8 cellular contexts compared by ENCODE assay signal in the genomic region with DNA sequence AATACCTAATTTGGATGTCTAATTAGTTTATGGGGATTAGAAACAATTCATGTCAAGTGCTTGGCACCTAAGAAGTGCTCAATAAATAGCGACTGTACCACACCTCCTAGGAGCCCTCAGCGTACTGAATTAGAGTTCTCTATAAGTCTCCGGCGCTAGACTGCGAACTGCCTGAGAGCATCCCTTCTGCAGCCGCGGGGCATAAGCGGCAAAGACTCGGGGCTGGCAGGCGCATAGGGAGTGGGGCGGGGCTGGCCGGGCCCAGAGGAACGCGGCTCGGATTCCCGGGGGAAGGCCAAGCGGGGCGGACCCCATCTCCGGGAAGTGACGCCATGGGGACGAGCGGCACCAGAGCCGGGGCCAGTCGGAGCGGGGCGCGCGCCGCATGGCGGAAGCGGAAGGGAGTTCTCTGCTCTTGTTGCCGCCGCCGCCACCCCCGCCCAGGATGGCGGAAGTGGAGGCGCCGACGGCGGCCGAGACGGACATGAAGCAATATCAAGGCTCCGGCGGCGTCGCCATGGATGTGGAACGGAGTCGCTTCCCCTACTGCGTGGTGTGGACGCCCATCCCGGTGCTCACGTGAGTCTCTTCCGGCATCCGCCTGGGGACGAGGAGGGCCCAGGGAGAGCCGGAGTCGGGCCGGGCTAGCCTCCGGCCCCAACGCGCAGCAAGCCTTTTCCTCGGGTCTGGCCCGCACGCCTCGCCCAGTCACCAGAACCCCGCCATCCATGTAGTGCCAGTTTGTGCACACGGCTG. TPM values are rescaled to one million over a fixed set of nuclear protein-coding genes. Genes with fewer than 3 reads are reported as not detected.
DNase-seq lines count a peak whose midpoint lies in the region; ATAC-seq and TF ChIP-seq lines count a peak whose summit lies in the region.

A gene with protein sequence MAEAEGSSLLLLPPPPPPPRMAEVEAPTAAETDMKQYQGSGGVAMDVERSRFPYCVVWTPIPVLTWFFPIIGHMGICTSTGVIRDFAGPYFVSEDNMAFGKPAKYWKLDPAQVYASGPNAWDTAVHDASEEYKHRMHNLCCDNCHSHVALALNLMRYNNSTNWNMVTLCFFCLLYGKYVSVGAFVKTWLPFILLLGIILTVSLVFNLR (plus strand): TSS at position 351 of the 756 bp plus-strand sequence. CDS start 35 bp downstream, at position 386.

- POLR2A ChIA-PET in BJ (lab: Charles Lee) = no interaction called here
- POLR2A ChIA-PET in activated CD4-positive, alpha-beta T cell treated with anti-CD3 and anti-CD28 coated beads for 36 hours (lab: Charles Lee) = no interaction called here

- peak; percentile 73 for ATAC-seq in HG03457 (IDR thresholded peaks at IDR 0.05; ENCODE audit: unreplicated experiment)
- ATAC-seq in activated CD4-positive, alpha-beta T cell treated with anti-CD3 and anti-CD28 coated beads for 36 hours = peak; percentile 98

- peak within 1 kb of the TSS; percentile 89 for H3K4me3 ChIP-seq in BJ (ENCODE audit: low read depth, low read length)
- H3K4me3 ChIP-seq in kidney epithelial cell (ENCODE audit: low read depth, low read length) = peak within 1 kb of the TSS; percentile 98

- H3K27me3 ChIP-seq in BJ (ENCODE audit: control insufficient read depth, insufficient read depth, low read length) = no peaks in the 10 kb centered on the region
- H3K27me3 ChIP-seq in kidney epithelial cell (ENCODE audit: control insufficient read depth, insufficient read depth, low read length) = no peaks in the 10 kb centered on the region

- H3K36me3 ChIP-seq in BJ (ENCODE audit: control insufficient read depth, insufficient read depth, low read length) = peaks cover 7% of the 10 kb centered on the region
- H3K36me3 ChIP-seq in kidney epithelial cell (ENCODE audit: control insufficient read depth, insufficient read depth, low read length) = no peaks in the 10 kb centered on the region

- peaks cover 41% of the 10 kb centered on the region for H3K4me1 Mint-ChIP-seq in activated CD4-positive, alpha-beta T cell treated with anti-CD3 and anti-CD28 coated beads for 36 hours
- peaks cover 30% of the 10 kb centered on the region for H3K4me1 Mint-ChIP-seq in chondrocyte (ENCODE audit: low read depth)

- DNase-seq in BJ (ENCODE audit: low read depth) = peak; percentile 75
- DNase-seq in GM19240 (ENCODE audit: insufficient read length, low spot score) = peak; percentile 97
- peak; percentile 93 for DNase-seq in NCI-H524 (lab: John Stamatoyannopoulos, UW)
- peak; percentile 99 for DNase-seq in activated CD4-positive, alpha-beta T cell treated with anti-CD3 and anti-CD28 coated beads for 36 hours
- DNase-seq in chondrocyte (ENCODE audit: low spot score) = peak; percentile 100
- peak; percentile 76 for DNase-seq in kidney epithelial cell (ENCODE audit: low read depth)
- peak; percentile 98 for DNase-seq in stimulated activated CD4-positive, alpha-beta T cell treated with anti-CD3 and anti-CD28 coated beads, Interleukin-15, amount 100 ng/mL, for 24 hours

- H3K9me3 Mint-ChIP-seq in activated CD4-positive, alpha-beta T cell treated with anti-CD3 and anti-CD28 coated beads for 36 hours (ENCODE audit: low read depth) = no peaks in the 10 kb centered on the region
- H3K9me3 Mint-ChIP-seq in chondrocyte (ENCODE audit: low read depth) = no peaks in the 10 kb centered on the region

- TF ChIP-seq CTCF in BJ (IDR thresholded peaks at IDR 0.05; ENCODE audit: insufficient read depth, low read depth, low read length) = no peak
- TF ChIP-seq CTCF in chondrocyte (IDR thresholded peaks at IDR 0.05) = peak; percentile 33
- no peak for TF ChIP-seq CTCF in kidney epithelial cell (IDR thresholded peaks at IDR 0.05; ENCODE audit: insufficient read depth, low read length, poor library complexity, severe bottlenecking)

- CTCF ChIA-PET in BJ (lab: Yijun Ruan, JAX) = interaction anchor here (0.7 to 2.1 kb wide), 6 partner anchors 11 to 44 kb away, joined by 3 to 33 read pairs (median 5); a partner anchor contains a TSS
- CTCF ChIA-PET in activated CD4-positive, alpha-beta T cell treated with anti-CD3 and anti-CD28 coated beads for 36 hours (lab: Charles Lee) = interaction anchor here (1.0 to 2.7 kb wide), 5 partner anchors 11 to 73 kb away, joined by 3 to 23 read pairs (median 8); no protein-coding TSS in a partner anchor

- no peaks in the 10 kb centered on the region for H3K27me3 Mint-ChIP-seq in activated CD4-positive, alpha-beta T cell treated with anti-CD3 and anti-CD28 coated beads for 36 hours
- H3K27me3 Mint-ChIP-seq in chondrocyte (ENCODE audit: low read depth) = peaks cover 4% of the 10 kb centered on the region

- H3K36me3 Mint-ChIP-seq in activated CD4-positive, alpha-beta T cell treated with anti-CD3 and anti-CD28 coated beads for 36 hours (ENCODE audit: low read depth) = peaks cover 27% of the 10 kb centered on the region
- peaks cover 6% of the 10 kb centered on the region for H3K36me3 Mint-ChIP-seq in chondrocyte (ENCODE audit: low read depth)

- H3K27ac Mint-ChIP-seq in activated CD4-positive, alpha-beta T cell treated with anti-CD3 and anti-CD28 coated beads for 36 hours = peak within 1 kb of the TSS; percentile 90
- peak within 1 kb of the TSS; percentile 96 for H3K27ac Mint-ChIP-seq in chondrocyte (ENCODE audit: unreplicated experiment)

- intact Hi-C loops in activated CD4-positive, alpha-beta T cell treated with anti-CD3 and anti-CD28 coated beads for 36 hours (cut with DNase I, micrococcal nuclease) = loop anchor here (1.0 to 10.0 kb wide), 14 partner anchors 19 to 1320 kb away; a partner anchor contains a TSS

- H3K4me3 Mint-ChIP-seq in activated CD4-positive, alpha-beta T cell treated with anti-CD3 and anti-CD28 coated beads for 36 hours = peak within 1 kb of the TSS; percentile 94
- peak within 1 kb of the TSS; percentile 95 for H3K4me3 Mint-ChIP-seq in chondrocyte (ENCODE audit: unreplicated experiment)

RNA-seq across cellular contexts. Expression of the gene that starts here (rescaled TPM):
- polyA plus RNA-seq in BJ (2011; rRNA removed) = 39.4 and 76.2 TPM in 2 replicates
- 46.8 and 68.3 TPM in 2 replicates for polyA minus RNA-seq in BJ (2011; rRNA and poly(A)+ RNA removed)
- 10 to 100 TPM; 27.5 to 31.2 TPM for total RNA-seq in activated CD4-positive, alpha-beta T cell treated with anti-CD3 and anti-CD28 coated beads for 36 hours
- 31.6 to 34.7 TPM (median 34.6 TPM) in 3 replicates for total RNA-seq in chondrocyte
- 27.5 and 43.6 TPM in 2 replicates for total RNA-seq in kidney epithelial cell

Comparison
In these comparisons a context has a peak if more than half of its experiments do, and no peak if none do; other contexts are left out.
1. Peak in every context shown above with its lines: DNase-seq, ATAC-seq and H3K4me3 ChIP-seq.